ENCODE assay signal across 1 cellular context in the genomic region with DNA sequence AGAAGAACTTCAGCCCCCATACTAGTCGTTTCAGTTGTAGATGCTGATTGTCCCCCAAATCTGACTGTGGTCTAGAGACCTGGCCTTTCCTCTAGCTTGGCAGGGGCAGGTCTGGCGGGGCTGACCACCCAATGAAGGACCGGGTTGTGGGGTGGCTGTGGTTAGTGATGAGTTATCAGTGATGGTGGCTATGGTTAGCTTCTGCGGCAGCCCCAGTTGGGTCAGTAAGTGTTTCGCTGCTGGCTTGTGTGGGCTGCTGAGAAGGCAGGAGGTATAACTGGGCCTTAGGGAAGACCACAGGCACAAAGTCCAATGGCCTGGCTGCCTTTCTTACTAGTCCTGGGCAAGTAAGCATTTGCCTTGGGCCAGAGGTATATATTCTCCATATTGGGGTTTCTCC.
TF ChIP-seq lines count a peak whose summit lies in the region.

No MANE protein-coding gene starts in this region.

TF ChIP-seq in IMR-90, 13 proteins besides CTCF, POLR2A, EP300 and RAD21:
- no peak for TF ChIP-seq MAZ (IDR thresholded peaks at IDR 0.05; ENCODE audit: borderline replicate concordance, low read depth, low read length)
- no peak for TF ChIP-seq FOS (IDR thresholded peaks at IDR 0.05; ENCODE audit: low read depth, low read length)
- no peak for TF ChIP-seq CEBPB (IDR thresholded peaks at IDR 0.05; ENCODE audit: low read depth, low read length)
- no peak for TF ChIP-seq RCOR1 (IDR thresholded peaks at IDR 0.05; ENCODE audit: insufficient replicate concordance, low read length)
- TF ChIP-seq MXI1 (IDR thresholded peaks at IDR 0.05; ENCODE audit: borderline replicate concordance, low read depth, low read length): no peak
- TF ChIP-seq CHD1 (IDR thresholded peaks at IDR 0.05; ENCODE audit: low read depth, low read length): no peak
- no peak for TF ChIP-seq MAFK (IDR thresholded peaks at IDR 0.05; ENCODE audit: low read depth, low read length)
- TF ChIP-seq, protein P1, sequence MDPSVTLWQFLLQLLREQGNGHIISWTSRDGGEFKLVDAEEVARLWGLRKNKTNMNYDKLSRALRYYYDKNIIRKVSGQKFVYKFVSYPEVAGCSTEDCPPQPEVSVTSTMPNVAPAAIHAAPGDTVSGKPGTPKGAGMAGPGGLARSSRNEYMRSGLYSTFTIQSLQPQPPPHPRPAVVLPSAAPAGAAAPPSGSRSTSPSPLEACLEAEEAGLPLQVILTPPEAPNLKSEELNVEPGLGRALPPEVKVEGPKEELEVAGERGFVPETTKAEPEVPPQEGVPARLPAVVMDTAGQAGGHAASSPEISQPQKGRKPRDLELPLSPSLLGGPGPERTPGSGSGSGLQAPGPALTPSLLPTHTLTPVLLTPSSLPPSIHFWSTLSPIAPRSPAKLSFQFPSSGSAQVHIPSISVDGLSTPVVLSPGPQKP (IDR thresholded peaks at IDR 0.05; ENCODE audit: borderline replicate concordance, low read depth, low read length): no peak
- TF ChIP-seq RFX5 (IDR thresholded peaks at IDR 0.05; ENCODE audit: low read depth, low read length): no peak
